In genomic region chr9:14260101-14260500, GRCh38 we compare ENCODE assay signal across 17 cellular contexts. TPM values are rescaled to one million over a fixed set of nuclear protein-coding genes. Genes with fewer than 3 reads are reported as not detected.
DNase-seq lines count a peak whose midpoint lies in the region; ATAC-seq and TF ChIP-seq lines count a peak whose summit lies in the region.
"Had no signal": no experiment of that assay in that cellular context is flagged by ENCODE, and none has a peak within 500 bp of the region (broad histone marks: within the 10 kb centered on the region; RNA-seq: fewer than 3 reads in every experiment).

No MANE protein-coding gene starts in this region.

- no peaks in the 10 kb centered on the region for H3K9me3 ChIP-seq in HEK293 (ENCODE audit: control insufficient read depth, insufficient read depth, low read depth, low read length)
- H3K9me3 ChIP-seq in skeletal muscle satellite cell (replicated peaks; ENCODE audit: low read length) = no peaks in the 10 kb centered on the region
- H3K9me3 ChIP-seq: A549 had no signal

- POLR2A ChIA-PET in HEK293 (lab: Yijun Ruan, JAX) = no interaction called here

- H3K36me3 ChIP-seq in HEK293 (ENCODE audit: control insufficient read depth in 2 of 2, insufficient read depth in 1 of 2, low read length in 2 of 2) (no peaks in the 10 kb centered on the region), skeletal muscle satellite cell (ENCODE audit: insufficient read depth, low read length) (no peaks in the 10 kb centered on the region)

- H3K9ac ChIP-seq in skeletal muscle satellite cell (ENCODE audit: low read depth, low read length) = no peak overlapping the region

- H3K27me3 ChIP-seq in skeletal muscle satellite cell (ENCODE audit: control insufficient read depth, insufficient read depth, low read length) = no peaks in the 10 kb centered on the region

- no peak for TF ChIP-seq CTCF in HEK293 (tag by site-specific recombination; IDR thresholded peaks at IDR 0.05)
- TF ChIP-seq CTCF in foreskin fibroblast (IDR thresholded peaks at IDR 0.05; ENCODE audit: low read depth, low read length) = no peak

- no peak for ATAC-seq in HG03520 (IDR thresholded peaks at IDR 0.05; ENCODE audit: unreplicated experiment)

- no peak overlapping the region for H3K4me3 ChIP-seq in HEK293 (ENCODE audit: low read depth, low read length)
- no peak overlapping the region for H3K4me3 ChIP-seq in foreskin fibroblast (ENCODE audit: low read depth in 1 of 2, low read length in 2 of 2)
- H3K4me3 ChIP-seq in skeletal muscle satellite cell (ENCODE audit: low read length) = no peak overlapping the region
- H3K4me3 ChIP-seq: A549 had no signal

- DNase-seq in RKO (ENCODE audit: low spot score) = peak; percentile 6
- DNase-seq in foreskin fibroblast = peak; percentile 41 to 63
- no peak for DNase-seq in NCI-H526 treated with DMSO at 0.1 percent for 48 hours (lab: John Stamatoyannopoulos, UW)
- DNase-seq in COR-L47 (lab: John Stamatoyannopoulos, UW) = no peak
- DNase-seq: CD4-positive, CD25-positive, alpha-beta regulatory T cell; DMS79; Karpas-422; NCI-H1092 treated with DMSO at 0.1 percent for 48 hours; NCI-H1436 treated with DMSO at 0.1 percent for 48 hours; NCI-H1930; NCI-H2227 treated with DMSO at 0.1 percent for 48 hours; NCI-H524 had no signal

- H3K27ac ChIP-seq in HEK293 (ENCODE audit: extremely low read depth, low read depth, low read length) = no peak overlapping the region
- H3K27ac ChIP-seq: A549 had no signal

- CTCF ChIA-PET in HEK293 (lab: Yijun Ruan, JAX) = interaction anchor here (0.5 to 1.0 kb wide), 4 partner anchors 10 to 475 kb away, joined by 3 read pairs; no protein-coding TSS in a partner anchor

- peak overlapping the region; percentile 28 for H3K4me2 ChIP-seq in skeletal muscle satellite cell (ENCODE audit: low read length)
- H3K4me2 ChIP-seq: A549 had no signal

- H3K4me1 ChIP-seq in HEK293 (ENCODE audit: control insufficient read depth, insufficient read depth, low read length) (peaks cover 5% of the 10 kb centered on the region; the same call in 1 of the 2 replicates), skeletal muscle satellite cell (ENCODE audit: control insufficient read depth, insufficient read depth, low read length) (peaks cover 42% of the 10 kb centered on the region)

TF ChIP-seq in HEK293, 187 proteins besides CTCF, POLR2A, EP300 and RAD21:
- no peak for TF ChIP-seq PRDM1 (tag by site-specific recombination; IDR thresholded peaks at IDR 0.05)
- TF ChIP-seq ZNF660 (tag by site-specific recombination; IDR thresholded peaks at IDR 0.05) = peak; percentile 49; the same call in 1 of the 2 replicates

RNA-seq across cellular contexts. Expression of gene NFIB, which starts 53.8 kb away (rescaled TPM):
- 37.1 and 39.5 TPM in 2 replicates for total RNA-seq in skeletal muscle satellite cell (2012; rRNA removed)
- total RNA-seq: B cell had no signal

Comparison
In these comparisons a context has a peak if more than half of its experiments do, and no peak if none do; other contexts are left out.
1. DNase-seq: peak in RKO (single experiment) and foreskin fibroblast (2 of 2); none in NCI-H526 treated with DMSO at 0.1 percent for 48 hours (single experiment) and COR-L47 (single experiment).